8 cellular contexts compared by ENCODE assay signal in the genomic region with DNA sequence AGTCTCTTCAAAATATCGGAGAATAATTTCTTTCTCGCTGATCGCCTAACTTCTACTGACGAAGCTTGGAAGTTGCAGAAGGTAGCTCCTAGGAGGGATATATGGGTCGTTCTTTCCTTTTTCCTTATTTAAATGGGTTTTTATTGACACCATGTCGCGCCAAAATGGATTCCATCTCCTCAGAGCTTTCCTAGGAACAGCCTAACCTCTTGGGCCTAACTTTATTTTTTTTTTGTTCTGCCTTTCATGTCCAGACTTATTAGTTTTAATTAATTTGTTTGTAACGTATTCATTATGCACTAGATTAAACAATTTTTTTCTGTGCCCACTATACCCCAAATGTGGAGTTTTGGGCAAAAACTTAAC.
DNase-seq lines count a peak whose midpoint lies in the region; ATAC-seq and TF ChIP-seq lines count a peak whose summit lies in the region.

No MANE protein-coding gene starts in this region.

- BruUV-seq in IMR-90 (replicated peaks; lab: Mats Ljungman, UMichigan) = no TSS peak
- BruUV-seq in mammary epithelial cell (replicated peaks; lab: Mats Ljungman, UMichigan) = TSS peak; percentile 34

- intact Hi-C loops in IMR-90 (cut with micrococcal nuclease) (loop anchor here (1.0 to 2.0 kb wide), 2 partner anchors 28 to 89 kb away; no protein-coding TSS in a partner anchor), mammary epithelial cell (cut with micrococcal nuclease) (loop anchor here (1.0 to 2.0 kb wide), 5 partner anchors 27 to 188 kb away; no protein-coding TSS in a partner anchor)

- peak overlapping the region; percentile 90; the same call in 1 of the 2 replicates for H3K18ac ChIP-seq in IMR-90 (ENCODE audit: low read depth, low read length)
- no peak overlapping the region for H3K18ac ChIP-seq in mesenchymal stem cell (ENCODE audit: low read depth in 1 of 2, low read length in 2 of 2)

- TF ChIP-seq POLR2A in IMR-90 (IDR thresholded peaks at IDR 0.05; ENCODE audit: low read depth, low read length) = no peak

- POLR2A ChIA-PET in IMR-90 (lab: Charles Lee; ENCODE audit: unreplicated experiment) (interaction anchor here (0.6 kb wide), 1 partner anchor 59 kb away, joined by 6 read pairs; no protein-coding TSS in a partner anchor), GM10248 (lab: Yijun Ruan, JAX) (no interaction called here)

- H3K14ac ChIP-seq in IMR-90 (replicated peaks; ENCODE audit: low read depth, low read length) (peak overlapping the region; percentile 95), mesenchymal stem cell (ENCODE audit: low read length in 2 of 2) (no peak overlapping the region)

- H3K79me1 ChIP-seq in IMR-90 (ENCODE audit: low read depth in 1 of 2, low read length in 2 of 2) = peaks cover 3 to 5% of the 10 kb centered on the region in 2 experiments; a peak in 3 of 4 replicates
- no peaks in the 10 kb centered on the region for H3K79me1 ChIP-seq in mesenchymal stem cell (replicated peaks; ENCODE audit: low read length, poor library complexity, severe bottlenecking)

- peak overlapping the region; percentile 95; the same call in 1 of the 2 replicates for H4K5ac ChIP-seq in IMR-90 (ENCODE audit: low read depth, low read length)

- no peak overlapping the region for H2BK20ac ChIP-seq in IMR-90 (ENCODE audit: low read depth, low read length)

- H3K4me1 ChIP-seq in IMR-90 (ENCODE audit: control insufficient read depth, insufficient read depth, low read length) (peaks cover 2% of the 10 kb centered on the region; the same call in 1 of the 2 replicates), mammary epithelial cell (ENCODE audit: insufficient read depth, low read length) (peaks cover 10% of the 10 kb centered on the region), mesenchymal stem cell (ENCODE audit: control insufficient read depth, insufficient read depth, low read depth, low read length) (peaks cover 3% of the 10 kb centered on the region)

- no CpG with 5 or more reads among the region's 8 CpGs for WGBS in IMR-90 (ENCODE audit: extremely low coverage in 2 of 2, insufficient read length in 1 of 2), 2 experiments
- WGBS in mammary epithelial cell (ENCODE audit: low coverage, missing lambda C conversion rate) = 0% methylated on average over 8 of the region's 8 CpGs
- WGBS in mesenchymal stem cell = no CpG with 5 or more reads among the region's 8 CpGs

- H3K9me3 ChIP-seq in IMR-90 (ENCODE audit: control insufficient read depth, insufficient read depth, low read length) (no peaks in the 10 kb centered on the region), mammary epithelial cell (replicated peaks; ENCODE audit: insufficient read depth, low read length) (no peaks in the 10 kb centered on the region), mesenchymal stem cell (ENCODE audit: control insufficient read depth, low read length) (no peaks in the 10 kb centered on the region)

- H4K91ac ChIP-seq in IMR-90 (ENCODE audit: insufficient read depth, low read depth, low read length) (peak overlapping the region; percentile 84), mesenchymal stem cell (ENCODE audit: low read length) (no peak overlapping the region)

- H3K27me3 ChIP-seq in IMR-90 (ENCODE audit: control insufficient read depth, insufficient read depth, low read length) (no peaks in the 10 kb centered on the region), mammary epithelial cell (ENCODE audit: insufficient read depth, low read length) (no peaks in the 10 kb centered on the region), mesenchymal stem cell (ENCODE audit: control insufficient read depth in 1 of 2, insufficient read depth in 1 of 2, low read length in 2 of 2) (no peaks in the 10 kb centered on the region)

- TF ChIP-seq CTCF in IMR-90 (conservative IDR thresholded peaks at IDR 0.05; ENCODE audit: low read depth, low read length) (no peak), mammary epithelial cell (conservative IDR thresholded peaks at IDR 0.05 in 1 of 2, IDR thresholded peaks at IDR 0.05 in 1 of 2; ENCODE audit: extremely low read depth in 1 of 2, insufficient read depth in 1 of 2, low read depth in 1 of 2, low read length in 2 of 2) (no peak), GM10248 (IDR thresholded peaks at IDR 0.05; ENCODE audit: control extremely low read depth, extremely low read depth, low read depth, missing control alignments) (no peak)

- in situ Hi-C loops in IMR-90 (cut with MboI; ENCODE audit: low sequenced_read_pairs) (no loop called here), mammary epithelial cell (cut with MboI; ENCODE audit: low sequenced_read_pairs in 2 of 2) (no loop called here)

- peak; percentile 28 for ATAC-seq in IMR-90 (ENCODE audit: low read depth)

- H3K36me3 ChIP-seq in IMR-90 (ENCODE audit: control insufficient read depth, insufficient read depth, low read length) = no peaks in the 10 kb centered on the region
- peaks cover 5% of the 10 kb centered on the region for H3K36me3 ChIP-seq in mammary epithelial cell (ENCODE audit: insufficient read depth, low read length)
- H3K36me3 ChIP-seq in mesenchymal stem cell (ENCODE audit: control insufficient read depth in 1 of 2, insufficient read depth in 2 of 2, low read depth in 1 of 2, low read length in 2 of 2) = peaks cover 0 to 29% of the 10 kb centered on the region in 2 experiments

- H2AK5ac ChIP-seq in IMR-90 (ENCODE audit: low read depth, low read length) (no peak overlapping the region), mesenchymal stem cell (ENCODE audit: low read length, severe bottlenecking) (no peak overlapping the region)

- H2BK120ac ChIP-seq in IMR-90 (ENCODE audit: low read depth, low read length) = peak overlapping the region; percentile 67; the same call in 1 of the 2 replicates
- H2BK120ac ChIP-seq in mesenchymal stem cell (ENCODE audit: low read depth, low read length) = no peak overlapping the region

- H3K23ac ChIP-seq in IMR-90 (ENCODE audit: low read depth, low read length) = peak overlapping the region; percentile 87; the same call in 1 of the 2 replicates
- no peak overlapping the region for H3K23ac ChIP-seq in mesenchymal stem cell (ENCODE audit: low read length in 2 of 2)

- H4K8ac ChIP-seq in IMR-90 (ENCODE audit: low read depth in 2 of 2, low read length in 2 of 2) = peak overlapping the region; percentile 94 to 99
- no peak overlapping the region for H4K8ac ChIP-seq in mesenchymal stem cell (ENCODE audit: low read length)

- H2AK9ac ChIP-seq in IMR-90 (replicated peaks; ENCODE audit: low read depth, low read length, poor library complexity) = peak overlapping the region; percentile 82

- peak overlapping the region; percentile 70 for H2BK5ac ChIP-seq in IMR-90 (ENCODE audit: low read depth, low read length, poor library complexity, severe bottlenecking)
- H2BK5ac ChIP-seq in mesenchymal stem cell (ENCODE audit: low read depth, low read length, poor library complexity, severe bottlenecking) = no peak overlapping the region

- DNase-seq in Daoy (ENCODE audit: low read depth) = peak; percentile 1
- DNase-seq in IMR-90 = peak; percentile 6
- DNase-seq in mammary epithelial cell = no peak
- DNase-seq in mesenchymal stem cell = no peak
- DNase-seq in SIG-M5 (lab: John Stamatoyannopoulos, UW) = no peak
- no peak for DNase-seq in GM10248 (ENCODE audit: extremely low spot score)
- no peak for DNase-seq in amygdala (lab: John Stamatoyannopoulos, UW)
- no peak for DNase-seq in NK-92 treated with Interleukin-12 subunit alpha and Interleukin-12 subunit beta, amount 100 ng/mL, for 24 hours (lab: John Stamatoyannopoulos, UW)

- dilution Hi-C loops in IMR-90 (cut with HindIII; ENCODE audit: low sequenced_read_pairs, unreplicated experiment) = no loop called here
- dilution Hi-C loops in mammary epithelial cell (cut with HindIII; ENCODE audit: low sequenced_read_pairs) = loop anchor here (5.0 kb wide), 2 partner anchors 48 to 103 kb away; no protein-coding TSS in a partner anchor

- H4K20me1 ChIP-seq in IMR-90 (ENCODE audit: insufficient read depth, low read length) = no peaks in the 10 kb centered on the region
- no peaks in the 10 kb centered on the region for H4K20me1 ChIP-seq in mammary epithelial cell (ENCODE audit: insufficient read depth, low read length)

- H3K4ac ChIP-seq in IMR-90 (ENCODE audit: low read depth, low read length) (peak overlapping the region; percentile 89), mesenchymal stem cell (ENCODE audit: low read depth in 1 of 2, low read length in 2 of 2) (peak overlapping the region in 1 of 2 experiments; percentile 81)

- H3K9me1 ChIP-seq in IMR-90 (ENCODE audit: insufficient read depth, low read length) = no peaks in the 10 kb centered on the region

- H2BK15ac ChIP-seq in IMR-90 (ENCODE audit: low read depth, low read length) = no peak overlapping the region; the same call in 2 of the 3 replicates
- H2BK15ac ChIP-seq in mesenchymal stem cell (ENCODE audit: low read depth, poor library complexity, severe bottlenecking) = no peak overlapping the region

- peak overlapping the region; percentile 90 for H2AFZ ChIP-seq in IMR-90 (replicated peaks; ENCODE audit: low read length, poor library complexity)
- H2AFZ ChIP-seq in mammary epithelial cell (ENCODE audit: low read depth, low read length) = peak overlapping the region; percentile 99
- no peak overlapping the region for H2AFZ ChIP-seq in mesenchymal stem cell (ENCODE audit: low read depth, low read length)

- H3K4me3 ChIP-seq in IMR-90 (ENCODE audit: insufficient read depth, low read depth, low read length) = peak overlapping the region; percentile 92
- peak overlapping the region; percentile 89 to 95 (median 95) for H3K4me3 ChIP-seq in mammary epithelial cell (replicated peaks in 1 of 3; ENCODE audit: insufficient read depth in 1 of 3, low read depth in 2 of 3, low read length in 3 of 3)
- H3K4me3 ChIP-seq in mesenchymal stem cell (ENCODE audit: insufficient read depth in 1 of 2, low read depth in 1 of 2, low read length in 2 of 2) = peak overlapping the region; percentile 71 to 100

- no peak overlapping the region for H2BK12ac ChIP-seq in mesenchymal stem cell (ENCODE audit: low read length in 2 of 2)

- H3K4me2 ChIP-seq in IMR-90 (ENCODE audit: low read depth, low read length) (peak overlapping the region; percentile 77), mammary epithelial cell (ENCODE audit: insufficient read depth, low read depth, low read length) (peak overlapping the region; percentile 88), mesenchymal stem cell (ENCODE audit: low read length, poor library complexity, severe bottlenecking) (no peak overlapping the region)

- H3K27ac ChIP-seq in IMR-90 (ENCODE audit: insufficient read depth, low read length) (peak overlapping the region; percentile 91), mammary epithelial cell (ENCODE audit: insufficient read depth, low read depth, low read length) (peak overlapping the region; percentile 89), mesenchymal stem cell (ENCODE audit: low read length, poor library complexity, severe bottlenecking) (peak overlapping the region; percentile 83)

- peaks cover 54% of the 10 kb centered on the region for H3K79me2 ChIP-seq in mammary epithelial cell (ENCODE audit: insufficient read depth, low read length)

- peak overlapping the region; percentile 96 for H3K9ac ChIP-seq in IMR-90 (ENCODE audit: low read depth, low read length)
- peak overlapping the region; percentile 94 for H3K9ac ChIP-seq in mammary epithelial cell (ENCODE audit: insufficient read depth, low read length)
- H3K9ac ChIP-seq in mesenchymal stem cell (ENCODE audit: low read length) = peak overlapping the region; percentile 99

- H3K56ac ChIP-seq in IMR-90 (ENCODE audit: extremely low read depth, insufficient read depth, low read length) = peak overlapping the region; percentile 88

- CTCF ChIA-PET in IMR-90 (lab: Yijun Ruan, JAX) (interaction anchor here (0.7 kb wide), 1 partner anchor 42 kb away, joined by 3 read pairs; no protein-coding TSS in a partner anchor), mammary epithelial cell (lab: Charles Lee; ENCODE audit: low non-redundant PET) (no interaction called here), GM10248 (lab: Yijun Ruan, JAX) (no interaction called here)

- TF ChIP-seq RAD21 in IMR-90 (IDR thresholded peaks at IDR 0.05; ENCODE audit: low read length) = no peak

Comparison
In these comparisons a context has a peak if more than half of its experiments do, and no peak if none do; other contexts are left out.
1. DNase-seq: peak in Daoy (single experiment) and IMR-90 (single experiment); none in mammary epithelial cell (single experiment), mesenchymal stem cell (single experiment), SIG-M5 (single experiment), GM10248 (single experiment), amygdala (0 of 56) and NK-92 treated with Interleukin-12 subunit alpha and Interleukin-12 subunit beta, amount 100 ng/mL, for 24 hours (single experiment).
2. Peak in every context shown above with its lines, with median percentiles within 50 percentile points of each other: H3K27ac ChIP-seq, H3K4me3 ChIP-seq and H3K9ac ChIP-seq.